25 cellular contexts compared by ENCODE assay signal in genomic region chr12:70643927-70644326, GRCh38. TPM values are rescaled to one million over a fixed set of nuclear protein-coding genes. Genes with fewer than 3 reads are reported as not detected.
"Had no signal": no experiment of that assay in that cellular context is flagged by ENCODE, and none has a peak within 500 bp of the region (broad histone marks: within the 10 kb centered on the region; RNA-seq: fewer than 3 reads in every experiment).

No MANE protein-coding gene starts in this region.

- H3K36me3 ChIP-seq: adrenal gland, left lung, spleen, upper lobe of left lung had no signal

- H3K27me3 ChIP-seq: hepatocyte, left lung, upper lobe of left lung had no signal

- H3K36me3 Mint-ChIP-seq: activated naive CD8-positive, alpha-beta T cell; naive thymus-derived CD8-positive, alpha-beta T cell had no signal

- H3K4me3 ChIP-seq: adrenal gland, coronary artery, hepatocyte, left lung, lung, spleen, upper lobe of left lung had no signal

- H3K9me3 Mint-ChIP-seq: activated B cell treated with CpG ODN at 0.5 μM for 24 hours; activated T-cell treated with anti-CD3 and anti-CD28 coated beads, Interleukin-2, amount 50 U/mL, for 4 hours; activated T-helper 2 cell treated with anti-CD3 and anti-CD28 coated beads, Interferon-gamma antibody, Interleukin-2, Interleukin-4, amounts not matched to agents 10 μg/mL and 5 μg/mL and 100 μg/mL, durations not matched to agents 14 hours and 24 hours and 36 hours; naive thymus-derived CD8-positive, alpha-beta T cell had no signal

- H3K4me1 Mint-ChIP-seq: activated B cell treated with CpG ODN at 0.5 μM for 24 hours had no signal

- H3K27ac ChIP-seq: adrenal gland, coronary artery, hepatocyte, left lung, spleen, upper lobe of left lung had no signal

- H3K27ac Mint-ChIP-seq: activated B cell treated with CpG ODN at 0.5 μM for 24 hours; activated naive CD8-positive, alpha-beta T cell; activated T-helper 2 cell treated with anti-CD3 and anti-CD28 coated beads, Interferon-gamma antibody, Interleukin-2, Interleukin-4, amounts not matched to agents 10 μg/mL and 5 μg/mL and 100 μg/mL, durations not matched to agents 14 hours and 24 hours and 36 hours; naive thymus-derived CD8-positive, alpha-beta T cell; progenitor cell of endocrine pancreas had no signal

- DNase-seq: activated B cell treated with CpG ODN at 0.5 μM for 24 hours; activated CD4-positive, alpha-beta T cell treated with anti-CD3 and anti-CD28 coated beads for 4 hours; activated CD4-positive, alpha-beta T cell treated with anti-CD3 and anti-CD28 coated beads, Interleukin-2, amount 50 U/mL, for 48 hours; activated CD8-positive, alpha-beta memory T cell treated with anti-CD3 and anti-CD28 coated beads, Interleukin-2, amount 50 U/mL, for 48 hours; activated naive CD4-positive, alpha-beta T cell; activated T-cell treated with anti-CD3 and anti-CD28 coated beads, Interleukin-2, amount 50 U/mL, for 4 hours; adrenal gland; erythroblast; foreskin melanocyte; glutamatergic neuron; kidney glomerular epithelial cell; left lung; naive thymus-derived CD8-positive, alpha-beta T cell; spleen; stimulated activated CD4-positive, alpha-beta T cell treated with anti-CD3 and anti-CD28 coated beads, Interleukin-4, amount 100 ng/mL, for 24 hours; stimulated activated naive CD8-positive, alpha-beta T cell treated with anti-CD3 and anti-CD28 coated beads, Interleukin-15, Interleukin-2, amounts not matched to agents 100 U/mL and 50 U/mL, for 24 hours; T-helper 1 cell; upper lobe of left lung had no signal

- ATAC-seq: activated T-cell treated with anti-CD3 and anti-CD28 coated beads, Interleukin-2, amount 50 U/mL, for 4 hours; left lung; naive thymus-derived CD8-positive, alpha-beta T cell; stimulated activated naive CD8-positive, alpha-beta T cell treated with anti-CD3 and anti-CD28 coated beads, Interleukin-15, Interleukin-2, amounts not matched to agents 100 U/mL and 50 U/mL, for 24 hours had no signal

- H3K4me3 Mint-ChIP-seq: activated B cell treated with CpG ODN at 0.5 μM for 24 hours; activated naive CD8-positive, alpha-beta T cell; activated T-cell treated with anti-CD3 and anti-CD28 coated beads, Interleukin-2, amount 50 U/mL, for 4 hours; naive thymus-derived CD8-positive, alpha-beta T cell had no signal

RNA-seq across cellular contexts. Expression of gene PTPRB, which starts 6.7 kb away (rescaled TPM):
- total RNA-seq: activated B cell treated with CpG ODN at 0.5 μM for 24 hours; activated CD8-positive, alpha-beta memory T cell treated with anti-CD3 and anti-CD28 coated beads for 36 hours; activated T-helper 2 cell treated with anti-CD3 and anti-CD28 coated beads, Interferon-gamma antibody, Interleukin-2, Interleukin-4, amounts not matched to agents 10 μg/mL and 5 μg/mL and 100 μg/mL, durations not matched to agents 14 hours and 24 hours and 36 hours; naive thymus-derived CD8-positive, alpha-beta T cell had no signal
